In the genomic region with DNA sequence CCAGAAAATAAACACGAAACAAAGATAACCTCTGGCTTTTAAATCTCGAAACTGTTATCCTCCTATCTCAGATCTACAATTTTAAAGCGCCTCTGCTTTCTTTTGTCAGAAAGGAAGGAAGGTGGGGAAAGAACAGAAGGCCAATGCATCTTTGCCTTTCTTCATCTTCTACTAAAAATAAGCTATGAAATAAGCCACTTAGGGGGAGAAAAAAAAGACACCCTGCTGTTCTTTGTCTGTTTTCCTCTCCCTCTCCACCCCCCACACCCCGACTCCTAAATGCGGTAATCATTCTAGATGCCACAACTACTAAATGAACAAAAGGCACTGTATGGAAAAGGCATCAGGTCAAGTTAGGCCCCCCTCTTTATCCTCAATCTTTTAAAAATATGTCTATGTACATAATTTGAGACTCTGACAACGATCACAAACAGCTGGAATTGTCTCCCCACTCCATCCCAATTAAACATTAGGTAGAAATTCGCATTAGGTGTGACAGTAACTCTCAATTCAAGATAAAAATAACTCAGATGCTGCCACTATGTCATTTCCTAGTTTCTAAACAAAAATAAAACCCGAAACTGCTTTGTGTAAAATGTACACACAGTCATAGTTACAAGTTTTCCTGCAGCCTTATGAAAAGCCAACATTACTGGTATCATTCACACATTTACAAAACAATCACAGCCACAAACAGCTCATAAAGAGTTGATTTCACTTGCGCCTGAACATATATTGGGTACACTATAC, we compare ENCODE assay signal across 8 cellular contexts. TPM values are rescaled to one million over a fixed set of nuclear protein-coding genes. Genes with fewer than 3 reads are reported as not detected.
DNase-seq lines count a peak whose midpoint lies in the region; ATAC-seq and TF ChIP-seq lines count a peak whose summit lies in the region.

No MANE protein-coding gene starts in this region.

- TF ChIP-seq CTCF in osteoblast (IDR thresholded peaks at IDR 0.05; ENCODE audit: extremely low read depth, low read depth, low read length), result no peak

- H3K36me3 ChIP-seq in KOPT-K1 (ENCODE audit: insufficient read depth, low read length) (no peaks in the 10 kb centered on the region), osteoblast (ENCODE audit: insufficient read depth, low read length) (no peaks in the 10 kb centered on the region)

- H3K4me1 Mint-ChIP-seq in activated naive CD4-positive, alpha-beta T cell treated with anti-CD3 and anti-CD28 coated beads, Interleukin-2, amount 10 ng/mL, durations not matched to agents 7 days and 5 days, result peaks cover 20% of the 10 kb centered on the region
- peaks cover 9 to 22% of the 10 kb centered on the region in 2 donors for H3K4me1 Mint-ChIP-seq in effector memory CD8-positive, alpha-beta T cell (ENCODE audit: low read depth in 2 of 2)

- H3K27ac ChIP-seq in KOPT-K1 (ENCODE audit: low read depth, low read length, poor library complexity, severe bottlenecking) (peak overlapping the region; percentile 49), osteoblast (ENCODE audit: low read depth, low read length) (peak overlapping the region; percentile 87)

- H4K20me1 ChIP-seq in osteoblast (ENCODE audit: insufficient read depth, low read length), result peaks cover 40% of the 10 kb centered on the region

- CTCF ChIA-PET in activated naive CD4-positive, alpha-beta T cell treated with anti-CD3 and anti-CD28 coated beads, Interleukin-2, amount 10 ng/mL, durations not matched to agents 7 days and 5 days (lab: Charles Lee), result interaction anchor here (0.9 kb wide), 1 partner anchor 59 kb away, joined by 3 read pairs; no protein-coding TSS in a partner anchor

- peaks cover 5% of the 10 kb centered on the region for H3K27me3 Mint-ChIP-seq in activated naive CD4-positive, alpha-beta T cell treated with anti-CD3 and anti-CD28 coated beads, Interleukin-2, amount 10 ng/mL, durations not matched to agents 7 days and 5 days
- H3K27me3 Mint-ChIP-seq in effector memory CD8-positive, alpha-beta T cell, result no peaks in the 10 kb centered on the region

- no peaks in the 10 kb centered on the region for H3K9me3 Mint-ChIP-seq in activated naive CD4-positive, alpha-beta T cell treated with anti-CD3 and anti-CD28 coated beads, Interleukin-2, amount 10 ng/mL, durations not matched to agents 7 days and 5 days
- no peaks in the 10 kb centered on the region for H3K9me3 Mint-ChIP-seq in effector memory CD8-positive, alpha-beta T cell

- H3K27me3 ChIP-seq in osteoblast (ENCODE audit: insufficient read depth, low read length), result no peaks in the 10 kb centered on the region

- peaks cover 39% of the 10 kb centered on the region for H3K4me1 ChIP-seq in osteoblast (ENCODE audit: insufficient read depth, low read length)

- peak; percentile 10 for ATAC-seq in effector memory CD8-positive, alpha-beta T cell (replicated peaks)
- ATAC-seq in HG03280 (IDR thresholded peaks at IDR 0.05; ENCODE audit: unreplicated experiment), result no peak

- peak overlapping the region; percentile 92 for H3K4me2 ChIP-seq in osteoblast (ENCODE audit: insufficient read depth, low read length)

- H2AFZ ChIP-seq in osteoblast (ENCODE audit: low read length), result no peak overlapping the region

- peak; percentile 25 for DNase-seq in activated naive CD4-positive, alpha-beta T cell treated with anti-CD3 and anti-CD28 coated beads, Interleukin-2, amount 10 ng/mL, durations not matched to agents 7 days and 5 days
- no peak for DNase-seq in activated naive CD4-positive, alpha-beta T cell treated with anti-CD3 and anti-CD28 coated beads, Interleukin-2, amount 50 U/mL, for 16 hours
- no peak for DNase-seq in effector memory CD8-positive, alpha-beta T cell
- DNase-seq in osteoblast (ENCODE audit: insufficient read length, low spot score, missing footprints), result peak; percentile 75
- no peak for DNase-seq in NCI-H226
- no peak for DNase-seq in NCI-H2029 treated with DMSO at 0.1 percent for 48 hours (lab: John Stamatoyannopoulos, UW)

- H3K9me3 ChIP-seq in KOPT-K1 (ENCODE audit: insufficient read depth, low read length, poor library complexity, severe bottlenecking) (no peaks in the 10 kb centered on the region), osteoblast (ENCODE audit: low read depth, low read length) (no peaks in the 10 kb centered on the region)

- peaks cover 13% of the 10 kb centered on the region for H3K36me3 Mint-ChIP-seq in activated naive CD4-positive, alpha-beta T cell treated with anti-CD3 and anti-CD28 coated beads, Interleukin-2, amount 10 ng/mL, durations not matched to agents 7 days and 5 days
- H3K36me3 Mint-ChIP-seq in effector memory CD8-positive, alpha-beta T cell (ENCODE audit: insufficient read depth), result peaks cover 12% of the 10 kb centered on the region

- no peak overlapping the region for H3K4me3 Mint-ChIP-seq in activated naive CD4-positive, alpha-beta T cell treated with anti-CD3 and anti-CD28 coated beads, Interleukin-2, amount 10 ng/mL, durations not matched to agents 7 days and 5 days
- H3K4me3 Mint-ChIP-seq in effector memory CD8-positive, alpha-beta T cell, result no peak overlapping the region

- H3K27ac Mint-ChIP-seq in activated naive CD4-positive, alpha-beta T cell treated with anti-CD3 and anti-CD28 coated beads, Interleukin-2, amount 10 ng/mL, durations not matched to agents 7 days and 5 days, result no peak overlapping the region
- H3K27ac Mint-ChIP-seq in effector memory CD8-positive, alpha-beta T cell, result no peak overlapping the region

- H3K79me2 ChIP-seq in osteoblast (ENCODE audit: insufficient read depth, low read length), result peaks cover 67% of the 10 kb centered on the region

- peak overlapping the region; percentile 90 for H3K4me3 ChIP-seq in osteoblast (ENCODE audit: insufficient read depth, low read length)

RNA-seq across cellular contexts. Expression of gene UBE2H, which starts 2.4 kb away (rescaled TPM):
- 60.1 and 61.2 TPM in 2 replicates for total RNA-seq in osteoblast

Comparison
In these comparisons a context has a peak if more than half of its experiments do, and no peak if none do; other contexts are left out.
1. DNase-seq: peak in activated naive CD4-positive, alpha-beta T cell treated with anti-CD3 and anti-CD28 coated beads, Interleukin-2, amount 10 ng/mL, durations not matched to agents 7 days and 5 days (single experiment) and osteoblast (single experiment); none in activated naive CD4-positive, alpha-beta T cell treated with anti-CD3 and anti-CD28 coated beads, Interleukin-2, amount 50 U/mL, for 16 hours (single experiment), effector memory CD8-positive, alpha-beta T cell (0 of 3), NCI-H226 (single experiment) and NCI-H2029 treated with DMSO at 0.1 percent for 48 hours (single experiment).